Comparison of ENCODE assay signal across 8 cellular contexts in the genomic region with DNA sequence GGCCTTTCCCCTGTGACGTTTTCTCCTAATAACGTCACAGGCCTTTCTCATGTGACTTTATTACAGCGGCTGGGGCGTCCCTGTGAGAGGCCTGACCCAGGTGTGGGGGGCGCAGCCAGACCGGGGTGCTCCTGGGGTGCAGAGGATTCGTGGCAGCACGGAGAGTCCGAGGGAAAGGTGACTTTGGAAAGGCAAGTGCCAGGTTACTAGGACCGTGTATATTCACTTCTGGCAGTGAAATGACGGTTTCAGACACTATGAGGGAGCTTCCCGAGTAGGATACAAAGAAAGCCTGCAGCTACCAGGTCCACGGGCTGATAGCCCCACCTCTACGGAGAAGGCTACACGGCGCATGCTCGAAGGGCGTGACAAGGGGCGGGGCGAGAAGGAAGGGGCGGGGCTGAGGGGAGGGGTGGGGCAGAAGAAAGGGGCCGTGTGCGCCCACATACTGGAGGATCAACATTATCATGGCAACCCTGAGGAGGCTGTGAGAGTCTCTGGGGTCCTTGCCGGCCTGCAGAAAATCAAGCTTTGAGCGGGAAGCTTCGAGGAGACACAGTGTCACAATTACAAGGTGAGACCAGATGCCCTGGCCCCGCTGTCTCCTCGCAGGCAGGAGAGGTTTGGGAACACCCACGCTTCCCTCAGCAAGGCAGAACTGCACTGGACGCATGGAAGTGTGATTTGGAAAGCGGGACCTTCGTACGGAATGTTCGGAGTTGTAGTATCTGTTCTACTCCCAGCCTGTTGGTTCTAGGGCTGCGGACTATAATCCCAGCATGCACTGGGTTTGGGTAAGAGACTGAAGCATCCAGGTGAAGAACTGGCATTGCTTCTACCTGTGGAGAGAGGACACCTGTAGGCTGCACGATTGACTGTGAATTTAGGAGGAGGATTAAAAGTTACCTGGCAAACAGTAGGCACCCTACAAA. TPM values are rescaled to one million over a fixed set of nuclear protein-coding genes. Genes with fewer than 3 reads are reported as not detected.
DNase-seq lines count a peak whose midpoint lies in the region; ATAC-seq, FAIRE-seq and TF ChIP-seq lines count a peak whose summit lies in the region.

No MANE protein-coding gene starts in this region.

- H3K27me3 Mint-ChIP-seq in activated naive CD8-positive, alpha-beta T cell treated with anti-CD3 and anti-CD28 coated beads, Interleukin-2, amount 10 ng/mL, durations not matched to agents 7 days and 5 days = no peaks in the 10 kb centered on the region

- POLR2A ChIA-PET in activated naive CD8-positive, alpha-beta T cell treated with anti-CD3 and anti-CD28 coated beads, Interleukin-2, amount 10 ng/mL, durations not matched to agents 7 days and 5 days (lab: Charles Lee) = no interaction called here

- DNase-seq in RPMI7951 (ENCODE audit: low read depth) (peak; percentile 70), left ventricle myocardium superior (peak; percentile 68), skeletal muscle cell (ENCODE audit: low read depth) (no peak), SW 1271 (lab: John Stamatoyannopoulos, UW) (no peak), D721Med (ENCODE audit: insufficient read length, low spot score) (no peak)
- peak; percentile 60 for DNase-seq in activated naive CD8-positive, alpha-beta T cell treated with anti-CD3 and anti-CD28 coated beads, Interleukin-2, amount 10 ng/mL, durations not matched to agents 7 days and 5 days

- H3K27ac Mint-ChIP-seq in activated naive CD8-positive, alpha-beta T cell treated with anti-CD3 and anti-CD28 coated beads, Interleukin-2, amount 10 ng/mL, durations not matched to agents 7 days and 5 days = peak overlapping the region; percentile 83

- intact Hi-C loops in left ventricle myocardium superior (cut with micrococcal nuclease) = no loop called here

- no peak for FAIRE-seq in D721Med (lab: Jason Lieb, UNC)

- no peaks in the 10 kb centered on the region for H3K9me3 Mint-ChIP-seq in activated naive CD8-positive, alpha-beta T cell treated with anti-CD3 and anti-CD28 coated beads, Interleukin-2, amount 10 ng/mL, durations not matched to agents 7 days and 5 days

- H3K4me3 ChIP-seq in skeletal muscle cell (ENCODE audit: low read depth, low read length) = peak overlapping the region; percentile 47

- peak overlapping the region; percentile 87 for H3K4me3 Mint-ChIP-seq in activated naive CD8-positive, alpha-beta T cell treated with anti-CD3 and anti-CD28 coated beads, Interleukin-2, amount 10 ng/mL, durations not matched to agents 7 days and 5 days

- ATAC-seq in GM18502 (IDR thresholded peaks at IDR 0.05; ENCODE audit: poor library complexity, unreplicated experiment) (peak; percentile 93), HG03103 (IDR thresholded peaks at IDR 0.05; ENCODE audit: low read depth, unreplicated experiment) (peak; percentile 73), left ventricle myocardium superior (peak; percentile 98)
- ATAC-seq in activated naive CD8-positive, alpha-beta T cell treated with anti-CD3 and anti-CD28 coated beads, Interleukin-2, amount 10 ng/mL, durations not matched to agents 7 days and 5 days (ENCODE audit: low read depth) = peak; percentile 91

- TF ChIP-seq CTCF in D721Med (IDR thresholded peaks at IDR 0.05; ENCODE audit: insufficient read depth, missing control alignments) = no peak

- H3K36me3 Mint-ChIP-seq in activated naive CD8-positive, alpha-beta T cell treated with anti-CD3 and anti-CD28 coated beads, Interleukin-2, amount 10 ng/mL, durations not matched to agents 7 days and 5 days = no peaks in the 10 kb centered on the region

- H3K4me1 Mint-ChIP-seq in activated naive CD8-positive, alpha-beta T cell treated with anti-CD3 and anti-CD28 coated beads, Interleukin-2, amount 10 ng/mL, durations not matched to agents 7 days and 5 days = peaks cover 8% of the 10 kb centered on the region

RNA-seq across cellular contexts. Expression of a gene that starts 54.4 kb away (rescaled TPM):
- total RNA-seq in RPMI7951 (2014; rRNA removed; shearing (Covaris generic)) = 10.7 and 12.3 TPM in 2 replicates
- 10 to 100 TPM; 25.3 to 26.6 TPM for total RNA-seq in activated naive CD8-positive, alpha-beta T cell treated with anti-CD3 and anti-CD28 coated beads, Interleukin-2, amount 10 ng/mL, durations not matched to agents 7 days and 5 days
- total RNA-seq in left ventricle myocardium superior = 8.3 TPM

Comparison
In these comparisons a context has a peak if more than half of its experiments do, and no peak if none do; other contexts are left out.
1. DNase-seq: peak in RPMI7951 (single experiment), activated naive CD8-positive, alpha-beta T cell treated with anti-CD3 and anti-CD28 coated beads, Interleukin-2, amount 10 ng/mL, durations not matched to agents 7 days and 5 days (single experiment) and left ventricle myocardium superior (single experiment); none in skeletal muscle cell (single experiment), SW 1271 (0 of 2) and D721Med (single experiment).
2. Peak in every context shown above with its lines, with median percentiles within 50 percentile points of each other: ATAC-seq.